ENCODE assay signal across 26 cellular contexts in the genomic region with DNA sequence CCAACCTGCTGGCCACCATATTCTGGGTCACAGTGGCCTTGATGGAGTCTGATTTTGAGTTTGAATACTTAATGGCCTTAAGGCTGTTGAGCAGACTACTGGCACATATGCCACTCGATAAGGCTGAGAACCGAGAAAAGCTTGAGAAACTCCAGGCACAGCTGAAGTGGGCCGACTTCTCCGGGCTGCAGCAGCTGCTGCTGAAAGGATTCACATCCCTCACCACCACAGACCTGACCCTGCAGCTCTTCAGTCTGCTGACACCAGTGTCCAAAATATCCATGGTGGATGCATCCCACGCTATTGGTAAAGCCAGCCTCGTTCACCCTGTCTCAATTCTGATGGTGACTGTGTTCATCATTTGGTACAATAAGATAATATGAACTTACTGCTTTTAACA.
"Had no signal": no experiment of that assay in that cellular context is flagged by ENCODE, and none has a peak within 500 bp of the region (broad histone marks: within the 10 kb centered on the region; RNA-seq: fewer than 3 reads in every experiment).

No MANE protein-coding gene starts in this region.

- H3K9me3 ChIP-seq: heart right ventricle, left ventricle myocardium inferior, mucosa of descending colon, pancreas, prostate gland, spleen, suprapubic skin, thoracic aorta, tibial artery, upper lobe of right lung had no signal

- H3K4me1 ChIP-seq: pancreas, prostate gland, suprapubic skin had no signal

- H3K4me3 ChIP-seq: heart right ventricle, hepatocyte, left ventricle myocardium inferior, lung, mucosa of descending colon, pancreas, prostate gland, spleen, suprapubic skin, thoracic aorta, tibial artery, upper lobe of right lung had no signal

- H3K27me3 ChIP-seq: heart right ventricle, hepatocyte, pancreas, spleen, suprapubic skin, tibial artery, upper lobe of right lung had no signal

- H3K36me3 ChIP-seq: prostate gland had no signal

- ATAC-seq: heart right ventricle; mucosa of descending colon; natural killer cell treated with Interleukin-12 subunit alpha and Interleukin-12 subunit beta and Interleukin-15 and Interleukin-18, amount 100 ng/mL, for 72 hours; pancreas; right cardiac atrium; sciatic nerve; stimulated activated effector memory CD8-positive, alpha-beta T cell treated with anti-CD3 and anti-CD28 coated beads, Interleukin-12 subunit alpha, Interleukin-12 subunit beta, amount 100 ng/mL, for 72 hours; upper lobe of right lung had no signal

- H3K4me2 ChIP-seq: hepatocyte had no signal

- H2AFZ ChIP-seq: hepatocyte had no signal

- DNase-seq: heart right ventricle; islet precursor cell; left ventricle myocardium inferior; midbrain; mucosa of descending colon; naive B cell; nucleus accumbens; pancreas; posterior cingulate gyrus; retina; right cardiac atrium; small intestine; spleen; stimulated activated CD4-positive, alpha-beta T cell treated with anti-CD3 and anti-CD28 coated beads, Interleukin-4, amount 100 ng/mL, for 24 hours; stimulated activated naive CD4-positive, alpha-beta T cell; tibial artery; trophoblast cell; upper lobe of right lung had no signal

- H3K79me2 ChIP-seq: hepatocyte had no signal

- H3K27ac ChIP-seq: heart right ventricle, hepatocyte, left ventricle myocardium inferior, pancreas, prostate gland, spleen, suprapubic skin, thoracic aorta, tibial artery, upper lobe of right lung had no signal
